Comparison of ENCODE assay signal across 31 cellular contexts in genomic region chr19:15424692-15425272, GRCh38. TPM values are rescaled to one million over a fixed set of nuclear protein-coding genes. Genes with fewer than 3 reads are reported as not detected.
"Had no signal": no experiment of that assay in that cellular context is flagged by ENCODE, and none has a peak within 500 bp of the region (broad histone marks: within the 10 kb centered on the region; RNA-seq: fewer than 3 reads in every experiment).

No MANE protein-coding gene starts in this region.

- ATAC-seq: esophagus mucosa; gastrocnemius medialis; left ventricle myocardium superior; natural killer cell; stimulated activated naive B cell treated with anti-CD40 and anti-IgM and Interleukin-4, amounts not matched to agents 10 μg/mL and 1 μg/mL and 100 μg/mL, for 72 hours; upper lobe of right lung had no signal

- H3K27me3 Mint-ChIP-seq: memory B cell; stimulated activated naive B cell treated with anti-CD40 and anti-IgM and Interleukin-4, amounts not matched to agents 10 μg/mL and 1 μg/mL and 100 μg/mL, for 72 hours; stimulated activated naive CD8-positive, alpha-beta T cell treated with anti-CD3 and anti-CD28 coated beads, Interleukin-15, Interleukin-2, amounts not matched to agents 100 ng/mL and 50 ng/mL, for 24 hours had no signal

- DNase-seq: dorsolateral prefrontal cortex; effector CD4-positive, alpha-beta T cell; foreskin fibroblast; gastrocnemius medialis; head of caudate nucleus; hippocampal formation; immature natural killer cell; islet precursor cell; kidney glomerular epithelial cell; left ventricle myocardium superior; natural killer cell; spleen; stimulated activated CD4-positive, alpha-beta T cell treated with anti-CD3 and anti-CD28 coated beads, Interleukin-4, amount 100 ng/mL, for 4 hours; stimulated activated naive B cell treated with anti-CD40 and anti-IgM and Interleukin-4, amounts not matched to agents 10 μg/mL and 1 μg/mL and 100 μg/mL, for 72 hours; transverse colon; upper lobe of right lung; uterus had no signal

- H3K9me3 Mint-ChIP-seq: immature natural killer cell; memory B cell; natural killer cell; stimulated activated naive CD8-positive, alpha-beta T cell treated with anti-CD3 and anti-CD28 coated beads, Interleukin-15, Interleukin-2, amounts not matched to agents 100 ng/mL and 50 ng/mL, for 24 hours had no signal

- H3K9me3 ChIP-seq: gastrocnemius medialis, neutrophil, prostate gland, right atrium auricular region, suprapubic skin, transverse colon, upper lobe of right lung, uterus had no signal

- H3K27me3 ChIP-seq: dorsolateral prefrontal cortex, gastrocnemius medialis, neutrophil, right atrium auricular region, spleen, suprapubic skin, transverse colon, upper lobe of right lung, uterus had no signal

- H3K4me3 Mint-ChIP-seq: immature natural killer cell; memory B cell; natural killer cell; stimulated activated naive B cell treated with anti-CD40 and anti-IgM and Interleukin-4, amounts not matched to agents 10 μg/mL and 1 μg/mL and 100 μg/mL, for 72 hours; stimulated activated naive CD8-positive, alpha-beta T cell treated with anti-CD3 and anti-CD28 coated beads, Interleukin-15, Interleukin-2, amounts not matched to agents 100 ng/mL and 50 ng/mL, for 24 hours had no signal

- H3K4me1 ChIP-seq: uterus had no signal

- H3K36me3 Mint-ChIP-seq: natural killer cell had no signal

- H3K4me3 ChIP-seq: dorsolateral prefrontal cortex, gastrocnemius medialis, lung, prostate gland, right atrium auricular region, skin epidermis, spleen, suprapubic skin, transverse colon, upper lobe of right lung, uterus had no signal

- H3K27ac ChIP-seq: dorsolateral prefrontal cortex, epithelial cell of prostate, gastrocnemius medialis, neutrophil, prostate gland, right atrium auricular region, skin epidermis, spleen, suprapubic skin, transverse colon, upper lobe of right lung, uterus had no signal

- H3K36me3 ChIP-seq: uterus had no signal

- H3K27ac Mint-ChIP-seq: immature natural killer cell; memory B cell; natural killer cell; stimulated activated naive B cell treated with anti-CD40 and anti-IgM and Interleukin-4, amounts not matched to agents 10 μg/mL and 1 μg/mL and 100 μg/mL, for 72 hours; stimulated activated naive CD8-positive, alpha-beta T cell treated with anti-CD3 and anti-CD28 coated beads, Interleukin-15, Interleukin-2, amounts not matched to agents 100 ng/mL and 50 ng/mL, for 24 hours had no signal

RNA-seq across cellular contexts. Expression of gene RASAL3, which starts 39.6 kb away (rescaled TPM):
- total RNA-seq: osteocyte had no signal

RNA-seq across cellular contexts. Expression of gene PGLYRP2, which starts 54.5 kb away (rescaled TPM):
- total RNA-seq: cerebellum, esophagus mucosa, gastrocnemius medialis, left ventricle myocardium superior, lung, mononuclear cell, osteocyte, right atrium auricular region, transverse colon, upper lobe of right lung, uterus had no signal
- polyA plus RNA-seq: neural cell had no signal
